9 cellular contexts compared by ENCODE assay signal in the genomic region with DNA sequence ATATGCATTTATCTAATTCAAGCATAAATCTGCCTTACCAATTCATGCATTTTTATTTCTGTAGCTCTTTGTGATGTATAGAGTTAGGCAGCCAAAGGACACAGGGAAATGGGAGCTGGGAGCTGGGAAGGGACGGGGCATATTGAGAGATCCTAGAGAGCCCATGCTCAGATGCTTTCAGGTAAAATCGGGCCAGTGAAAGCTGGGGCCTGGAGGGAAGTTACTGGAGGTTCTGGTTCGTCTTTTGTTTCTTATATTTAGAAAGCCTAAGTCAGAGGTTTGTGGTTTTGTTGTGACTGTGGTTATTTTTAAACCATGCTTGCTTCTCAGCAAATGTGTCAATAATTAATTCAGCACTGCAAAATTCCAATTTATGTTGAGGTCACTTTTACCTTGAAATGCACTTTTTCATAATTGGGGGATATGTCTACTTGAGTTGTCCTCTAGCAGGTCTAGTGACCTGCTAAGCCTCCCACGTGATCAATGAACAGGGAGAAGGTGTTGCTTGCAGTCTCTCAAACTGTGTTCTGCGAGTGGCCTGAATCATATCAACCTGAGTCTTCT. TPM values are rescaled to one million over a fixed set of nuclear protein-coding genes. Genes with fewer than 3 reads are reported as not detected.
DNase-seq lines count a peak whose midpoint lies in the region; ATAC-seq and TF ChIP-seq lines count a peak whose summit lies in the region.
"Had no signal": no experiment of that assay in that cellular context is flagged by ENCODE, and none has a peak within 500 bp of the region (broad histone marks: within the 10 kb centered on the region; RNA-seq: fewer than 3 reads in every experiment).

No MANE protein-coding gene starts in this region.

- H3K27ac Mint-ChIP-seq in activated naive CD8-positive, alpha-beta T cell treated with anti-CD3 and anti-CD28 coated beads for 36 hours = peak overlapping the region; percentile 86

- H3K27me3 Mint-ChIP-seq in activated naive CD8-positive, alpha-beta T cell treated with anti-CD3 and anti-CD28 coated beads for 36 hours = peaks cover 48% of the 10 kb centered on the region

- H3K4me3 Mint-ChIP-seq in activated naive CD8-positive, alpha-beta T cell treated with anti-CD3 and anti-CD28 coated beads for 36 hours = peak overlapping the region; percentile 71

- TF ChIP-seq EP300 in transverse colon (IDR thresholded peaks at IDR 0.05; ENCODE audit: low read depth) = no peak

- no peaks in the 10 kb centered on the region for H3K9me3 ChIP-seq in transverse colon

- no peaks in the 10 kb centered on the region for H3K36me3 ChIP-seq in transverse colon

- no peak for TF ChIP-seq CTCF in transverse colon (IDR thresholded peaks at IDR 0.05)

- no peak for TF ChIP-seq POLR2A in transverse colon (IDR thresholded peaks at IDR 0.05)

- no peaks in the 10 kb centered on the region for H3K27me3 ChIP-seq in transverse colon

- DNase-seq in G401 (ENCODE audit: low spot score) (peak; percentile 34), left lobe of liver (ENCODE audit: low spot score) (no peak), transverse colon (no peak), DMS153 (lab: John Stamatoyannopoulos, UW) (no peak), ureter (ENCODE audit: low spot score) (no peak)
- no peak for DNase-seq in activated naive CD8-positive, alpha-beta T cell treated with anti-CD3 and anti-CD28 coated beads for 36 hours

- peak overlapping the region; percentile 75 to 86 (median 82) for H3K27ac ChIP-seq in transverse colon
- H3K27ac ChIP-seq: HL-60 had no signal

- H3K4me3 ChIP-seq in transverse colon = peak overlapping the region in 3 of 4 donors; percentile 21 to 48 (median 31)

- peaks cover 7% of the 10 kb centered on the region for H3K36me3 Mint-ChIP-seq in activated naive CD8-positive, alpha-beta T cell treated with anti-CD3 and anti-CD28 coated beads for 36 hours

- H3K4me1 Mint-ChIP-seq in activated naive CD8-positive, alpha-beta T cell treated with anti-CD3 and anti-CD28 coated beads for 36 hours = peaks cover 61% of the 10 kb centered on the region

- WGBS in transverse colon (ENCODE audit: low coverage in 1 of 2), 2 donors = 15 to 18% methylated on average over 3 to 5 of the region's 5 CpGs

- H3K9me3 Mint-ChIP-seq in activated naive CD8-positive, alpha-beta T cell treated with anti-CD3 and anti-CD28 coated beads for 36 hours = no peaks in the 10 kb centered on the region

- in situ Hi-C loops in G401 (cut with HindIII; ENCODE audit: low sequenced_read_pairs) = no loop called here
- in situ Hi-C loops in transverse colon (cut with MboI; ENCODE audit: low pct_ligation_motif_present in 1 of 4, low pct_unique_long_range_greater_than_20kb in 1 of 4, low sequenced_read_pairs in 3 of 4) = no loop called here

- H3K4me1 ChIP-seq in transverse colon = peaks cover 5 to 53% (median 17%) of the 10 kb centered on the region in 4 donors

- ATAC-seq in HG02885 (IDR thresholded peaks at IDR 0.05; ENCODE audit: poor library complexity, unreplicated experiment) = peak; percentile 35
- ATAC-seq in left lobe of liver = peak; percentile 64
- ATAC-seq in HG02571 (IDR thresholded peaks at IDR 0.05; ENCODE audit: unreplicated experiment) = no peak

- intact Hi-C loops in transverse colon (cut with DNase I; ENCODE audit: low total_unique reads) = no loop called here

RNA-seq across cellular contexts. Expression of a gene that starts 5.0 kb away (rescaled TPM):
- total RNA-seq in G401 (2014; rRNA removed; shearing (Covaris generic)) = 2.4 and 2.7 TPM in 2 replicates
- 10 to 100 TPM; 28.6 to 28.7 TPM for total RNA-seq in activated naive CD8-positive, alpha-beta T cell treated with anti-CD3 and anti-CD28 coated beads for 36 hours
- 8.7 TPM for total RNA-seq in left lobe of liver
- 1 to 10 TPM in 2 of 4 donors, under 1 TPM in 1, not detected in 1; 0.20 to 7.8 (median 5.1) TPM for total RNA-seq in transverse colon
- 10.2 TPM for total RNA-seq in ureter

RNA-seq across cellular contexts. Expression of a gene that starts 31.0 kb away (rescaled TPM):
- total RNA-seq in G401 (2014; rRNA removed; shearing (Covaris generic)) = 0.80 and 1.1 TPM in 2 replicates
- total RNA-seq in activated naive CD8-positive, alpha-beta T cell treated with anti-CD3 and anti-CD28 coated beads for 36 hours = 10 to 100 TPM; 37.0 to 37.3 TPM
- total RNA-seq in left lobe of liver (6.0 TPM), transverse colon (1 to 10 TPM in 2 of 4 donors, under 1 TPM in 2; 0.20 to 7.0 (median 2.3) TPM), ureter (4.0 TPM)

RNA-seq across cellular contexts. Expression of a gene that starts 45.1 kb away (rescaled TPM):
- total RNA-seq in G401 (2014; rRNA removed; shearing (Covaris generic)) = not detected in 2 replicates
- not detected for total RNA-seq in activated naive CD8-positive, alpha-beta T cell treated with anti-CD3 and anti-CD28 coated beads for 36 hours
- total RNA-seq in left lobe of liver = not detected
- not detected for total RNA-seq in transverse colon
- total RNA-seq in ureter = not detected

RNA-seq across cellular contexts. Expression of a gene that starts 59.6 kb away (rescaled TPM):
- 19.2 and 21.7 TPM in 2 replicates for total RNA-seq in G401 (2014; rRNA removed; shearing (Covaris generic))
- 1 to 10 TPM; 7.2 to 9.1 TPM for total RNA-seq in activated naive CD8-positive, alpha-beta T cell treated with anti-CD3 and anti-CD28 coated beads for 36 hours
- total RNA-seq in left lobe of liver (9.6 TPM), transverse colon (10 to 100 TPM in 2 of 4 donors, 1 to 10 TPM in 2; 1.1 to 18.5 (median 9.4) TPM), ureter (4.1 TPM)
